In genomic region chr7:128853691-128854298, GRCh38 we compare ENCODE assay signal across 21 cellular contexts. TPM values are rescaled to one million over a fixed set of nuclear protein-coding genes. Genes with fewer than 3 reads are reported as not detected.
"Had no signal": no experiment of that assay in that cellular context is flagged by ENCODE, and none has a peak within 500 bp of the region (broad histone marks: within the 10 kb centered on the region; RNA-seq: fewer than 3 reads in every experiment).

No MANE protein-coding gene starts in this region.

- H3K27ac ChIP-seq: left lung, neural progenitor cell, parathyroid adenoma, prostate gland, skin epidermis, stomach had no signal

- DNase-seq: erythroblast; foreskin melanocyte; islet precursor cell; left lung; mesenchymal stem cell; midbrain; occipital lobe; retina; stimulated activated CD4-positive, alpha-beta T cell treated with anti-CD3 and anti-CD28 coated beads, Interleukin-2, amount 100 ng/mL, for 24 hours; stimulated activated CD4-positive, alpha-beta T cell treated with anti-CD3 and anti-CD28 coated beads, Interleukin-4, amount 100 ng/mL, for 4 hours; stimulated activated naive B cell treated with anti-CD40 and anti-IgM and Interleukin-4, amounts not matched to agents 10 μg/mL and 1 μg/mL and 100 μg/mL, for 72 hours; stomach; trophoblast cell had no signal

- ATAC-seq: left lung; natural killer cell treated with Interleukin-12 subunit alpha and Interleukin-12 subunit beta and Interleukin-15 and Interleukin-18, amount 100 ng/mL, for 72 hours; sciatic nerve; stimulated activated naive B cell treated with anti-CD40 and anti-IgM and Interleukin-4, amounts not matched to agents 10 μg/mL and 1 μg/mL and 100 μg/mL, for 72 hours had no signal

- H3K36me3 Mint-ChIP-seq: natural killer cell treated with Interleukin-12 subunit alpha and Interleukin-12 subunit beta and Interleukin-15 and Interleukin-18, amount 100 ng/mL, for 72 hours; neural progenitor cell; stimulated activated naive B cell treated with anti-CD40 and anti-IgM and Interleukin-4, amounts not matched to agents 10 μg/mL and 1 μg/mL and 100 μg/mL, for 72 hours had no signal

- H3K27ac Mint-ChIP-seq: dendritic cell treated with granulocyte-macrophage colony-stimulating factor and Interleukin-4, amounts not matched to agents 40 ng/mL and 50 ng/mL, for 4 days; natural killer cell treated with Interleukin-12 subunit alpha and Interleukin-12 subunit beta and Interleukin-15 and Interleukin-18, amount 100 ng/mL, for 72 hours; neural progenitor cell; stimulated activated naive B cell treated with anti-CD40 and anti-IgM and Interleukin-4, amounts not matched to agents 10 μg/mL and 1 μg/mL and 100 μg/mL, for 72 hours had no signal

- H3K4me3 Mint-ChIP-seq: dendritic cell treated with granulocyte-macrophage colony-stimulating factor and Interleukin-4, amounts not matched to agents 40 ng/mL and 50 ng/mL, for 4 days; natural killer cell treated with Interleukin-12 subunit alpha and Interleukin-12 subunit beta and Interleukin-15 and Interleukin-18, amount 100 ng/mL, for 72 hours; neural progenitor cell; stimulated activated naive B cell treated with anti-CD40 and anti-IgM and Interleukin-4, amounts not matched to agents 10 μg/mL and 1 μg/mL and 100 μg/mL, for 72 hours had no signal

- H3K27me3 Mint-ChIP-seq: natural killer cell treated with Interleukin-12 subunit alpha and Interleukin-12 subunit beta and Interleukin-15 and Interleukin-18, amount 100 ng/mL, for 72 hours had no signal

- H3K4me1 ChIP-seq: left lung, neural progenitor cell, parathyroid adenoma, prostate gland had no signal

- H3K9me3 Mint-ChIP-seq: dendritic cell treated with granulocyte-macrophage colony-stimulating factor and Interleukin-4, amounts not matched to agents 40 ng/mL and 50 ng/mL, for 4 days; natural killer cell treated with Interleukin-12 subunit alpha and Interleukin-12 subunit beta and Interleukin-15 and Interleukin-18, amount 100 ng/mL, for 72 hours; neural progenitor cell; stimulated activated naive B cell treated with anti-CD40 and anti-IgM and Interleukin-4, amounts not matched to agents 10 μg/mL and 1 μg/mL and 100 μg/mL, for 72 hours had no signal

- H3K4me1 Mint-ChIP-seq: neural progenitor cell; stimulated activated naive B cell treated with anti-CD40 and anti-IgM and Interleukin-4, amounts not matched to agents 10 μg/mL and 1 μg/mL and 100 μg/mL, for 72 hours had no signal

- H3K27me3 ChIP-seq: left lung, neural progenitor cell, stomach had no signal

- H3K4me3 ChIP-seq: left lung, lung, neural progenitor cell, prostate gland, skin epidermis, stomach had no signal

- H3K9me3 ChIP-seq: left lung, prostate gland, stomach had no signal

- H3K36me3 ChIP-seq: left lung, neural progenitor cell, prostate gland had no signal

RNA-seq across cellular contexts. Expression of gene FLNC, which starts 23.6 kb away (rescaled TPM):
- total RNA-seq: natural killer cell treated with Interleukin-12 subunit alpha and Interleukin-12 subunit beta and Interleukin-15 and Interleukin-18, amount 100 ng/mL, for 72 hours had no signal
